9 cellular contexts compared by ENCODE assay signal in genomic region chr11:14789879-14790484, GRCh38.
DNase-seq lines count a peak whose midpoint lies in the region; ATAC-seq and TF ChIP-seq lines count a peak whose summit lies in the region.
"Had no signal": no experiment of that assay in that cellular context is flagged by ENCODE, and none has a peak within 500 bp of the region (broad histone marks: within the 10 kb centered on the region; RNA-seq: fewer than 3 reads in every experiment).

No MANE protein-coding gene starts in this region.

- TF ChIP-seq CTCF in MCF 10A (IDR thresholded peaks at IDR 0.05; ENCODE audit: unreplicated experiment) (peak; percentile 45), breast epithelium (IDR thresholded peaks at IDR 0.05) (no peak), OCI-LY7 (conservative IDR thresholded peaks at IDR 0.05; ENCODE audit: low read length) (peak; percentile 79), esophagus muscularis mucosa (IDR thresholded peaks at IDR 0.05) (peak in 2 of 3 experiments; percentile 25 to 46)

- H3K9me2 ChIP-seq in OCI-LY7 (ENCODE audit: insufficient read depth, low read length), result no peaks in the 10 kb centered on the region

- H3K27me3 ChIP-seq in breast epithelium, result no peaks in the 10 kb centered on the region
- no peaks in the 10 kb centered on the region for H3K27me3 ChIP-seq in esophagus muscularis mucosa

- H3K4me3 ChIP-seq in breast epithelium (no peak overlapping the region), OCI-LY7 (ENCODE audit: low read depth, low read length, poor library complexity, severe bottlenecking) (no peak overlapping the region), esophagus muscularis mucosa (no peak overlapping the region)

- BruUV-seq in MCF 10A (replicated peaks; lab: Mats Ljungman, UMichigan), result no TSS peak
- BruUV-seq in OCI-LY7 (replicated peaks; lab: Mats Ljungman, UMichigan), result no TSS peak

- H3K4me3 Mint-ChIP-seq in MCF 10A (ENCODE audit: unreplicated experiment), result no peak overlapping the region

- CTCF ChIA-PET in MCF 10A (lab: Yijun Ruan, JAX), result interaction anchor here (0.6 to 5.0 kb wide), 18 partner anchors 8 to 420 kb away, joined by 3 to 196 read pairs (median 5); partner anchors contain the start of gene CALCB
- CTCF ChIA-PET in OCI-LY7 (lab: Charles Lee; ENCODE audit: unreplicated experiment), result interaction anchor here (5.0 kb wide), 1 partner anchor 118 kb away, joined by 41 read pairs; no protein-coding TSS in a partner anchor

- POLR2A ChIA-PET in MCF 10A (lab: Yijun Ruan, JAX), result interaction anchor here (0.6 to 1.8 kb wide), 6 partner anchors 9 to 285 kb away, joined by 3 to 10 read pairs (median 3); partner anchors contain the start of gene CYP2R1
- POLR2A ChIA-PET in OCI-LY7 (lab: Charles Lee), result interaction anchor here (0.6 to 2.1 kb wide), 5 partner anchors 13 to 165 kb away, joined by 3 to 12 read pairs (median 5); partner anchors contain the start of gene CYP2R1

- H3K4me1 ChIP-seq in breast epithelium, result no peaks in the 10 kb centered on the region
- H3K4me1 ChIP-seq in OCI-LY7 (ENCODE audit: insufficient read depth, low read length, poor library complexity, severe bottlenecking), result no peaks in the 10 kb centered on the region
- H3K4me1 ChIP-seq in esophagus muscularis mucosa, result no peaks in the 10 kb centered on the region

- no peaks in the 10 kb centered on the region for H3K36me3 ChIP-seq in breast epithelium
- H3K36me3 ChIP-seq in OCI-LY7 (ENCODE audit: insufficient read depth, low read length), result no peaks in the 10 kb centered on the region
- H3K36me3 ChIP-seq in esophagus muscularis mucosa, result no peaks in the 10 kb centered on the region

- no peaks in the 10 kb centered on the region for H3K9me3 ChIP-seq in breast epithelium
- no peaks in the 10 kb centered on the region for H3K9me3 ChIP-seq in OCI-LY7 (ENCODE audit: low read length)
- H3K9me3 ChIP-seq in esophagus muscularis mucosa, result no peaks in the 10 kb centered on the region

- no peak overlapping the region for H3K4me2 ChIP-seq in OCI-LY7 (ENCODE audit: low read length)

- H3K27ac Mint-ChIP-seq in MCF 10A (ENCODE audit: low read depth, unreplicated experiment), result no peak overlapping the region

- ATAC-seq in HG03469 (IDR thresholded peaks at IDR 0.05; ENCODE audit: unreplicated experiment), result no peak

- H3K4me1 Mint-ChIP-seq in MCF 10A (ENCODE audit: insufficient read depth, unreplicated experiment), result no peaks in the 10 kb centered on the region

- no peaks in the 10 kb centered on the region for H3K36me3 Mint-ChIP-seq in MCF 10A (ENCODE audit: insufficient read depth, unreplicated experiment)

- no peak overlapping the region for H2AFZ ChIP-seq in OCI-LY7 (ENCODE audit: low read length)

- no peaks in the 10 kb centered on the region for H3K9me3 Mint-ChIP-seq in MCF 10A (ENCODE audit: unreplicated experiment)

- peak; percentile 21 for DNase-seq in MCF 10A (ENCODE audit: unreplicated experiment)
- no peak for DNase-seq in breast epithelium (ENCODE audit: low spot score in 2 of 2)
- peak; percentile 31 for DNase-seq in OCI-LY7 (ENCODE audit: low spot score)
- DNase-seq in esophagus muscularis mucosa (ENCODE audit: extremely low spot score), result no peak
- DNase-seq in superior temporal gyrus (ENCODE audit: extremely low spot score), result peak; percentile 69
- no peak for DNase-seq in stimulated activated CD4-positive, alpha-beta T cell treated with anti-CD3 and anti-CD28 coated beads, Interleukin-2, amount 100 ng/mL, for 48 hours
- no peak for DNase-seq in DMS79 treated with DMSO at 0.1 percent for 48 hours (lab: John Stamatoyannopoulos, UW)
- DNase-seq: islet precursor cell had no signal

- no peaks in the 10 kb centered on the region for H3K79me2 ChIP-seq in OCI-LY7 (ENCODE audit: insufficient read depth, low read depth, low read length)

- H3K27ac ChIP-seq in breast epithelium (no peak overlapping the region), OCI-LY7 (ENCODE audit: low read depth, low read length, poor library complexity, severe bottlenecking) (no peak overlapping the region), esophagus muscularis mucosa (replicated peaks in 1 of 4) (no peak overlapping the region)

- H3K27me3 Mint-ChIP-seq in MCF 10A (ENCODE audit: insufficient read depth, unreplicated experiment), result peaks cover 27% of the 10 kb centered on the region

- TF ChIP-seq POLR2A in breast epithelium (IDR thresholded peaks at IDR 0.05) (no peak), esophagus muscularis mucosa (IDR thresholded peaks at IDR 0.05; ENCODE audit: low read depth) (no peak)

- no peaks in the 10 kb centered on the region for H4K20me1 ChIP-seq in OCI-LY7 (ENCODE audit: insufficient read depth, low read length)

- intact Hi-C loops in MCF 10A (cut with micrococcal nuclease), result loop anchor here (1.0 to 5.0 kb wide), 6 partner anchors 117 to 417 kb away; no protein-coding TSS in a partner anchor
- intact Hi-C loops in breast epithelium (cut with DNase I; ENCODE audit: low total_unique reads), result no loop called here
- intact Hi-C loops in OCI-LY7 (cut with micrococcal nuclease; ENCODE audit: unreplicated experiment), result loop anchor here (1.0 to 10.0 kb wide), 4 partner anchors 117 to 419 kb away; partner anchors contain the start of gene CALCB
- intact Hi-C loops in esophagus muscularis mucosa (cut with DNase I), result loop anchor here (5.0 kb wide), 1 partner anchor 117 kb away; no protein-coding TSS in a partner anchor

- no peak for TF ChIP-seq EP300 in esophagus muscularis mucosa (IDR thresholded peaks at IDR 0.05)

Comparison
In these comparisons a context has a peak if more than half of its experiments do, and no peak if none do; other contexts are left out.
1. DNase-seq: peak in MCF 10A (single experiment), OCI-LY7 (single experiment) and superior temporal gyrus (single experiment); none in breast epithelium (0 of 2), esophagus muscularis mucosa (single experiment), stimulated activated CD4-positive, alpha-beta T cell treated with anti-CD3 and anti-CD28 coated beads, Interleukin-2, amount 100 ng/mL, for 48 hours (0 of 2) and DMS79 treated with DMSO at 0.1 percent for 48 hours (single experiment).
2. CTCF ChIP-seq: peak in MCF 10A (single experiment), OCI-LY7 (single experiment) and esophagus muscularis mucosa (2 of 3); none in breast epithelium (0 of 3).